Comparison of ENCODE assay signal across 1 cellular context in the genomic region with DNA sequence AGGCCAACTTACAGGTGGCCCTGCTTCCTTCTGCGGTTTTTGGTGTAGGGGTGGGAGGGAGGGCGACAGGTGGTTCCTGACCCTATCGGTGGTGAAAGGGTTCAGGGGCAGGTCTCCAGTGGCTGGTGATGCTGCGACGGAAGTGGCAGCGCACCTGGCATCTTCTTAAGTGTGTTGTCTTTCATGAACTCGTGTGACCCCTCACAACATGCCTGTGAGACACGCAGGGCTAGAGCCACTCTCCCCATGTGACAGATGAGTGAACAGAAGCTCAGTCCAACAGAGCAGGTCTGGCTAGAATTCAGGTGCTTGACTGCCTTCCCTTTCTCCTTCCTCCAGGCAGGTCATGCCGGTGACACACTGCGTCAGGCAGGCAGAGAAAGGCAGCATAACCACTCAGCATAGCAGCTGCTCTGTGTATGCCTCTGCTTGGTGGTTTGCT.
A peak's percentile ranks its signal among the peaks of the same experiment; 100 is the strongest.
TF ChIP-seq lines count a peak whose summit lies in the region.

No MANE protein-coding gene starts in this region.

TF ChIP-seq in HEK293, 187 proteins besides CTCF, POLR2A, EP300 and RAD21:
- TF ChIP-seq ZNF600 (tag by site-specific recombination; IDR thresholded peaks at IDR 0.05) (peak; percentile 79), GLI2 (tag by site-specific recombination; IDR thresholded peaks at IDR 0.05; ENCODE audit: borderline replicate concordance, low read depth) (no peak), SCRT2 (tag by site-specific recombination; IDR thresholded peaks at IDR 0.05) (peak; percentile 81)
